32 cellular contexts compared by ENCODE assay signal in genomic region chr10:15710455-15710854, GRCh38. TPM values are rescaled to one million over a fixed set of nuclear protein-coding genes. Genes with fewer than 3 reads are reported as not detected.
"Had no signal": no experiment of that assay in that cellular context is flagged by ENCODE, and none has a peak within 500 bp of the region (broad histone marks: within the 10 kb centered on the region; RNA-seq: fewer than 3 reads in every experiment).

No MANE protein-coding gene starts in this region.

- H3K27ac ChIP-seq: KMS-11, Peyer's patch, SJSA1 had no signal

- DNase-seq: activated CD4-positive, alpha-beta memory T cell treated with anti-CD3 and anti-CD28 coated beads for 36 hours; activated CD4-positive, alpha-beta T cell treated with anti-CD3 and anti-CD28 coated beads for 36 hours; activated CD4-positive, alpha-beta T cell treated with anti-CD3 and anti-CD28 coated beads, Interleukin-2, amount 50 U/mL, for 1 hour; activated CD8-positive, alpha-beta memory T cell treated with anti-CD3 and anti-CD28 coated beads, Interleukin-2, amount 50 U/mL, for 4 hours; activated effector memory CD4-positive, alpha-beta T cell treated with Interleukin-2 at 50 U/mL for 16 hours; activated naive CD4-positive, alpha-beta T cell; activated naive CD4-positive, alpha-beta T cell treated with anti-CD3 and anti-CD28 coated beads, Interleukin-2, amount 50 U/mL, for 16 hours; activated naive CD8-positive, alpha-beta T cell treated with anti-CD3 and anti-CD28 coated beads for 36 hours; activated T-cell treated with anti-CD3 and anti-CD28 coated beads for 4 hours; activated T-cell treated with anti-CD3 and anti-CD28 coated beads, Interleukin-2, amount 50 U/mL, for 48 hours; amygdala; MM.1S; NCI-H1092 treated with DMSO at 0.1 percent for 48 hours; NCI-H1417; NCI-H146; NCI-H187; NCI-H2029 treated with DMSO at 0.1 percent for 48 hours; NCI-H2107; NCI-H2171; NCI-H510A; NCI-H526; NCI-H748 treated with DMSO at 0.1 percent for 48 hours; NK-92 treated with Interleukin-12 subunit alpha and Interleukin-12 subunit beta, amount 100 ng/mL, for 24 hours; PC-3; Peyer's patch; RPMI8226; SHP77 treated with DMSO at 0.1 percent for 48 hours; SK-N-SH had no signal

- H3K4me1 ChIP-seq: Peyer's patch, SJSA1 had no signal

- H3K27me3 ChIP-seq: Peyer's patch, SJSA1 had no signal

- H3K36me3 ChIP-seq: Peyer's patch, SJSA1 had no signal

- H3K9me3 ChIP-seq: Peyer's patch, SJSA1, SK-N-SH had no signal

- H3K9ac ChIP-seq: KMS-11, SK-N-SH had no signal

- H3K4me3 ChIP-seq: Peyer's patch, SJSA1 had no signal

- ATAC-seq: activated CD4-positive, alpha-beta T cell treated with anti-CD3 and anti-CD28 coated beads for 36 hours; activated CD4-positive, CD25-positive, alpha-beta regulatory T cell treated with anti-CD3 and anti-CD28 coated beads, Interleukin-2, amount 50 U/mL, for 24 hours; PC-3 had no signal

RNA-seq across cellular contexts. Expression of gene ITGA8, which starts 9.3 kb away (rescaled TPM):
- total RNA-seq: activated CD4-positive, alpha-beta memory T cell treated with anti-CD3 and anti-CD28 coated beads for 36 hours; activated CD4-positive, alpha-beta T cell treated with anti-CD3 and anti-CD28 coated beads for 36 hours; activated naive CD8-positive, alpha-beta T cell treated with anti-CD3 and anti-CD28 coated beads for 36 hours; LHCN-M2; PC-3 had no signal
